8 cellular contexts compared by ENCODE assay signal in the genomic region with DNA sequence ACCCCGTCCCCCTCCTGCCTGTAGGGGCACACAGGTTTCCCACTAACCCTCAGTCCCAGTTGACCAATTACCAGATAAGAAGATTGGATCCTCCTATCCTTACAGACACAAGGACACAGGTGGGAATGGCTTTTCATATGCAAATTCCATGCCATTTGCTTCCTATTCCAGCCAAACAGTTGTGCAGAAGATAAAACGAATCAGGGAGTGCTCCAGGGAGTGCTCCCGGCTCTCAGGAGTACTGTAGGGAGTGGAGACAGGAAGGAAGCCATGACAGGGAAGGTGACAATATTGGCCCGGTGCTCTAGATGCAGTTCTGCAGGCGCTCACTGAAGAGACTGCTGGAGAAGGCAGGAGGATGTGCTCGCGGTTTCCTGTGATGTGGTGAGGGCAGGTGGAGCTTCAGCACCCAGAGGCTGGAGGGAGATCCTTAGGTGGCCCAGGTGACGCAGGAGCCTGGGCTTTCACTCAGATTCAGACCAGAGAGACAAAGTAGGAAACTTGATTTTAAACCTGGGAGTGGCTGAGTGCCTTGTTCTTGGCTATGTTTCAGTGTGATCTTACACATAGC.
DNase-seq lines count a peak whose midpoint lies in the region; ATAC-seq and TF ChIP-seq lines count a peak whose summit lies in the region.

No MANE protein-coding gene starts in this region.

- peaks cover 25% of the 10 kb centered on the region for H3K4me1 ChIP-seq in psoas muscle

- H3K27me3 ChIP-seq in psoas muscle (ENCODE audit: insufficient read depth in 3 of 3, low read length in 2 of 3) (no peaks in the 10 kb centered on the region), brain microvascular endothelial cell (replicated peaks) (no peaks in the 10 kb centered on the region)

- H3K27ac ChIP-seq in psoas muscle (peak overlapping the region; percentile 92), brain microvascular endothelial cell (no peak overlapping the region)

- peak; percentile 31 for DNase-seq in CD1c-positive myeloid dendritic cell (ENCODE audit: extremely low spot score)
- peak; percentile 40 for DNase-seq in NCI-H146 treated with DMSO at 0.1 percent for 48 hours (lab: John Stamatoyannopoulos, UW; ENCODE audit: unreplicated experiment)
- DNase-seq in activated effector memory CD4-positive, alpha-beta T cell treated with anti-CD3 and anti-CD28 coated beads, Interleukin-2, amount 50 U/mL, for 16 hours, result peak; percentile 89
- DNase-seq in psoas muscle, result no peak
- DNase-seq in brain microvascular endothelial cell, result no peak
- no peak for DNase-seq in NCI-H1105 (lab: John Stamatoyannopoulos, UW)
- no peak for DNase-seq in cerebellum (ENCODE audit: low spot score)

- intact Hi-C loops in psoas muscle (cut with DNase I), result loop anchor here (2.0 to 5.0 kb wide), 2 partner anchors 89 to 321 kb away; partner anchors contain the start of gene NFIL3 (in 1 of the 2)

- WGBS in psoas muscle, 3 donors, result 68 to 74% (median 68%) methylated on average over 8 of the region's 8 CpGs

- in situ Hi-C loops in brain microvascular endothelial cell (cut with HindIII; ENCODE audit: low pct_ligation_motif_present, low sequenced_read_pairs), result no loop called here

- H3K4me3 ChIP-seq in psoas muscle (no peak overlapping the region), brain microvascular endothelial cell (ENCODE audit: low read depth, low read length) (no peak overlapping the region)

- H3K9me3 ChIP-seq in psoas muscle, result no peaks in the 10 kb centered on the region

- H3K36me3 ChIP-seq in psoas muscle (ENCODE audit: insufficient read depth in 1 of 2, low read depth in 1 of 2), result no peaks in the 10 kb centered on the region
- H3K36me3 ChIP-seq in brain microvascular endothelial cell (replicated peaks), result no peaks in the 10 kb centered on the region

- ATAC-seq in psoas muscle (no peak), GM19324 (IDR thresholded peaks at IDR 0.05; ENCODE audit: low FRiP score, unreplicated experiment) (no peak)

- TF ChIP-seq CTCF in psoas muscle (IDR thresholded peaks at IDR 0.05) (no peak), brain microvascular endothelial cell (IDR thresholded peaks at IDR 0.05; ENCODE audit: low read depth, low read length, missing control alignments) (no peak)

Comparison
In these comparisons a context has a peak if more than half of its experiments do, and no peak if none do; other contexts are left out.
1. DNase-seq: peak in CD1c-positive myeloid dendritic cell (single experiment), NCI-H146 treated with DMSO at 0.1 percent for 48 hours (single experiment) and activated effector memory CD4-positive, alpha-beta T cell treated with anti-CD3 and anti-CD28 coated beads, Interleukin-2, amount 50 U/mL, for 16 hours (single experiment); none in psoas muscle (0 of 2), brain microvascular endothelial cell (single experiment), NCI-H1105 (single experiment) and cerebellum (single experiment).